In the genomic region with DNA sequence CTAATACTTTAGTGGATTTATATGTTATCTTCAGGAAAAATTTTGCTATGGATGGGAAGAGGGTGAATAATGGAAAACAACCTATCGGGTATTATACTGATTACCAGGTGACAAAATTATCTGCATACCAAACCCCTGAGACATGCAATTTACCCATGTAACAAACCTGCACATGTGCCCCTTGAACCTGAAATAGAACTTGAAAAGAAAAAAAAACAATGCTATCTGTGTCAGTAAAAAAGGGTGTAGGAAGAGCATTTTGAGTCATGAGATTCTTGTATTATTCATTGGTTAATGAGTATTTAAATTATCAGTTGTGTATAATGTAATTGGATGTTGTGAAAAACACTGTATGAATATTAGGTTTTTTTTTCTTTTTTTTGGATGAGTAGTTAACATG, we compare ENCODE assay signal across 1 cellular context.
TF ChIP-seq lines count a peak whose summit lies in the region.

No MANE protein-coding gene starts in this region.

TF ChIP-seq in GM23338, 12 proteins besides CTCF, POLR2A, EP300 and RAD21 (continued from another document):
- TF ChIP-seq, protein P1, sequence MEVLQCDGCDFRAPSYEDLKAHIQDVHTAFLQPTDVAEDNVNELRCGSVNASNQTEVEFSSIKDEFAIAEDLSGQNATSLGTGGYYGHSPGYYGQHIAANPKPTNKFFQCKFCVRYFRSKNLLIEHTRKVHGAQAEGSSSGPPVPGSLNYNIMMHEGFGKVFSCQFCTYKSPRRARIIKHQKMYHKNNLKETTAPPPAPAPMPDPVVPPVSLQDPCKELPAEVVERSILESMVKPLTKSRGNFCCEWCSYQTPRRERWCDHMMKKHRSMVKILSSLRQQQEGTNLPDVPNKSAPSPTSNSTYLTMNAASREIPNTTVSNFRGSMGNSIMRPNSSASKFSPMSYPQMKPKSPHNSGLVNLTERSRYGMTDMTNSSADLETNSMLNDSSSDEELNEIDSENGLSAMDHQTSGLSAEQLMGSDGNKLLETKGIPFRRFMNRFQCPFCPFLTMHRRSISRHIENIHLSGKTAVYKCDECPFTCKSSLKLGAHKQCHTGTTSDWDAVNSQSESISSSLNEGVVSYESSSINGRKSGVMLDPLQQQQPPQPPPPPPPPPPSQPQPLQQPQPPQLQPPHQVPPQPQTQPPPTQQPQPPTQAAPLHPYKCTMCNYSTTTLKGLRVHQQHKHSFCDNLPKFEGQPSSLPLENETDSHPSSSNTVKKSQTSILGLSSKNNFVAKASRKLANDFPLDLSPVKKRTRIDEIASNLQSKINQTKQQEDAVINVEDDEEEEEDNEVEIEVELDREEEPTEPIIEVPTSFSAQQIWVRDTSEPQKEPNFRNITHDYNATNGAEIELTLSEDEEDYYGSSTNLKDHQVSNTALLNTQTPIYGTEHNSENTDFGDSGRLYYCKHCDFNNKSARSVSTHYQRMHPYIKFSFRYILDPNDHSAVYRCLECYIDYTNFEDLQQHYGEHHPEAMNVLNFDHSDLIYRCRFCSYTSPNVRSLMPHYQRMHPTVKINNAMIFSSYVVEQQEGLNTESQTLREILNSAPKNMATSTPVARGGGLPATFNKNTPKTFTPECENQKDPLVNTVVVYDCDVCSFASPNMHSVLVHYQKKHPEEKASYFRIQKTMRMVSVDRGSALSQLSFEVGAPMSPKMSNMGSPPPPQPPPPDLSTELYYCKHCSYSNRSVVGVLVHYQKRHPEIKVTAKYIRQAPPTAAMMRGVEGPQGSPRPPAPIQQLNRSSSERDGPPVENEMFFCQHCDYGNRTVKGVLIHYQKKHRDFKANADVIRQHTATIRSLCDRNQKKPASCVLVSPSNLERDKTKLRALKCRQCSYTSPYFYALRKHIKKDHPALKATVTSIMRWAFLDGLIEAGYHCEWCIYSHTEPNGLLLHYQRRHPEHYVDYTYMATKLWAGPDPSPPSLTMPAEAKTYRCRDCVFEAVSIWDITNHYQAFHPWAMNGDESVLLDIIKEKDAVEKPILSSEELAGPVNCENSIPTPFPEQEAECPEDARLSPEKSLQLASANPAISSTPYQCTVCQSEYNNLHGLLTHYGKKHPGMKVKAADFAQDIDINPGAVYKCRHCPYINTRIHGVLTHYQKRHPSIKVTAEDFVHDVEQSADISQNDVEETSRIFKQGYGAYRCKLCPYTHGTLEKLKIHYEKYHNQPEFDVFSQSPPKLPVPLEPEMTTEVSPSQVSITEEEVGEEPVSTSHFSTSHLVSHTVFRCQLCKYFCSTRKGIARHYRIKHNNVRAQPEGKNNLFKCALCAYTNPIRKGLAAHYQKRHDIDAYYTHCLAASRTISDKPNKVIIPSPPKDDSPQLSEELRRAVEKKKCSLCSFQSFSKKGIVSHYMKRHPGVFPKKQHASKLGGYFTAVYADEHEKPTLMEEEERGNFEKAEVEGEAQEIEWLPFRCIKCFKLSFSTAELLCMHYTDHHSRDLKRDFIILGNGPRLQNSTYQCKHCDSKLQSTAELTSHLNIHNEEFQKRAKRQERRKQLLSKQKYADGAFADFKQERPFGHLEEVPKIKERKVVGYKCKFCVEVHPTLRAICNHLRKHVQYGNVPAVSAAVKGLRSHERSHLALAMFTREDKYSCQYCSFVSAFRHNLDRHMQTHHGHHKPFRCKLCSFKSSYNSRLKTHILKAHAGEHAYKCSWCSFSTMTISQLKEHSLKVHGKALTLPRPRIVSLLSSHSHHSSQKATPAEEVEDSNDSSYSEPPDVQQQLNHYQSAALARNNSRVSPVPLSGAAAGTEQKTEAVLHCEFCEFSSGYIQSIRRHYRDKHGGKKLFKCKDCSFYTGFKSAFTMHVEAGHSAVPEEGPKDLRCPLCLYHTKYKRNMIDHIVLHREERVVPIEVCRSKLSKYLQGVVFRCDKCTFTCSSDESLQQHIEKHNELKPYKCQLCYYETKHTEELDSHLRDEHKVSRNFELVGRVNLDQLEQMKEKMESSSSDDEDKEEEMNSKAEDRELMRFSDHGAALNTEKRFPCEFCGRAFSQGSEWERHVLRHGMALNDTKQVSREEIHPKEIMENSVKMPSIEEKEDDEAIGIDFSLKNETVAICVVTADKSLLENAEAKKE (CRISPR knock-in tag; IDR thresholded peaks at IDR 0.05) = no peak
- TF ChIP-seq ZNF331 (CRISPR knock-in tag; IDR thresholded peaks at IDR 0.05; ENCODE audit: low read depth) (no peak), EZH2 (IDR thresholded peaks at IDR 0.05; ENCODE audit: low read depth, unreplicated experiment) (no peak)
- TF ChIP-seq, protein P2, sequence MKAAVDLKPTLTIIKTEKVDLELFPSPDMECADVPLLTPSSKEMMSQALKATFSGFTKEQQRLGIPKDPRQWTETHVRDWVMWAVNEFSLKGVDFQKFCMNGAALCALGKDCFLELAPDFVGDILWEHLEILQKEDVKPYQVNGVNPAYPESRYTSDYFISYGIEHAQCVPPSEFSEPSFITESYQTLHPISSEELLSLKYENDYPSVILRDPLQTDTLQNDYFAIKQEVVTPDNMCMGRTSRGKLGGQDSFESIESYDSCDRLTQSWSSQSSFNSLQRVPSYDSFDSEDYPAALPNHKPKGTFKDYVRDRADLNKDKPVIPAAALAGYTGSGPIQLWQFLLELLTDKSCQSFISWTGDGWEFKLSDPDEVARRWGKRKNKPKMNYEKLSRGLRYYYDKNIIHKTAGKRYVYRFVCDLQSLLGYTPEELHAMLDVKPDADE (IDR thresholded peaks at IDR 0.05) = no peak
